In the genomic region with DNA sequence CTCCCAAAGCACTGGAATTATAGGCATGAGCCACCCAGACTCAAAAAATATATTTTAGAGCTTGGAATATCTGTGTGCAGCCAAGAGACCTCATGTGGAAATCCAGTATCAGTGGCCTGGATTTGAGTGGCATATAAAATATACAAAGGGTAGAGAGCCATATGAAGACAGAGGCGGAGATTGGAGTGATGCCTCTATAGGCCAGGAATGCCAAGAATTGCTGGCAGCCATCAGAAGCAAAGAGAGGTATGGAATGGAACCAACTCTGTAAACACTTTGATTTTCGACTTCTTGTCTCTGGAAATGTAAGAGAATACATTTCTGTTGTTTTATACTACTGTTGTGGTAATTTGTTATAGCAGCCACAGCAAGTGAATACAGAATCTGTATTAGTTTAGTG, we compare ENCODE assay signal across 17 cellular contexts.
"Had no signal": no experiment of that assay in that cellular context is flagged by ENCODE, and none has a peak within 500 bp of the region (broad histone marks: within the 10 kb centered on the region; RNA-seq: fewer than 3 reads in every experiment).

No MANE protein-coding gene starts in this region.

- DNase-seq: activated CD4-positive, alpha-beta T cell treated with anti-CD3 and anti-CD28 coated beads, Interleukin-2, amount 10 ng/mL, durations not matched to agents 24 days and 14 days; activated CD8-positive, alpha-beta memory T cell treated with anti-CD3 and anti-CD28 coated beads, Interleukin-2, amount 50 U/mL, for 4 hours; activated CD8-positive, alpha-beta T cell treated with anti-CD3 and anti-CD28 coated beads for 36 hours; activated naive CD4-positive, alpha-beta T cell treated with anti-CD3 and anti-CD28 coated beads for 36 hours; activated T-cell treated with anti-CD3 and anti-CD28 coated beads, Interleukin-2, amount 50 U/mL, for 4 hours; erythroblast; left ventricle myocardium superior; naive thymus-derived CD8-positive, alpha-beta T cell; pancreas; spleen; stimulated activated CD4-positive, alpha-beta T cell treated with anti-CD3 and anti-CD28 coated beads, Interleukin-4, amount 100 ng/mL, for 4 hours had no signal

- H3K27ac Mint-ChIP-seq: activated CD4-positive, alpha-beta T cell treated with anti-CD3 and anti-CD28 coated beads, Interleukin-2, amount 10 ng/mL, durations not matched to agents 24 days and 14 days; activated CD8-positive, alpha-beta T cell treated with anti-CD3 and anti-CD28 coated beads for 36 hours; activated naive CD4-positive, alpha-beta T cell treated with anti-CD3 and anti-CD28 coated beads for 36 hours; brain; memory B cell; naive thymus-derived CD8-positive, alpha-beta T cell; stimulated activated memory B cell treated with anti-CD40 and anti-IgM and Interleukin-4, amounts not matched to agents 10 μg/mL and 1 μg/mL and 100 μg/mL, for 72 hours had no signal

- H3K4me3 Mint-ChIP-seq: activated CD4-positive, alpha-beta T cell treated with anti-CD3 and anti-CD28 coated beads, Interleukin-2, amount 10 ng/mL, durations not matched to agents 24 days and 14 days; activated CD8-positive, alpha-beta T cell treated with anti-CD3 and anti-CD28 coated beads for 36 hours; activated naive CD4-positive, alpha-beta T cell treated with anti-CD3 and anti-CD28 coated beads for 36 hours; activated T-cell treated with anti-CD3 and anti-CD28 coated beads, Interleukin-2, amount 50 U/mL, for 4 hours; brain; memory B cell; naive thymus-derived CD8-positive, alpha-beta T cell; stimulated activated memory B cell treated with anti-CD40 and anti-IgM and Interleukin-4, amounts not matched to agents 10 μg/mL and 1 μg/mL and 100 μg/mL, for 72 hours had no signal

- H3K4me3 ChIP-seq: coronary artery, pancreas, spleen, thoracic aorta had no signal

- H3K27ac ChIP-seq: coronary artery, spleen, thoracic aorta had no signal

- H3K27me3 Mint-ChIP-seq: activated CD4-positive, alpha-beta T cell treated with anti-CD3 and anti-CD28 coated beads, Interleukin-2, amount 10 ng/mL, durations not matched to agents 24 days and 14 days; memory B cell; stimulated activated memory B cell treated with anti-CD40 and anti-IgM and Interleukin-4, amounts not matched to agents 10 μg/mL and 1 μg/mL and 100 μg/mL, for 72 hours had no signal

- H3K27me3 ChIP-seq: pancreas, spleen had no signal

- H3K9me3 ChIP-seq: pancreas had no signal

- ATAC-seq: activated CD8-positive, alpha-beta T cell treated with anti-CD3 and anti-CD28 coated beads for 36 hours; activated T-cell treated with anti-CD3 and anti-CD28 coated beads, Interleukin-2, amount 50 U/mL, for 4 hours; naive thymus-derived CD8-positive, alpha-beta T cell; sciatic nerve; stimulated activated memory B cell treated with anti-CD40 and anti-IgM and Interleukin-4, amounts not matched to agents 10 μg/mL and 1 μg/mL and 100 μg/mL, for 72 hours had no signal

- H3K4me1 Mint-ChIP-seq: naive thymus-derived CD8-positive, alpha-beta T cell had no signal

- H3K36me3 ChIP-seq: pancreas, spleen, thoracic aorta had no signal
